ENCODE assay signal across 12 cellular contexts in genomic region chrX:31546130-31546529, GRCh38.
DNase-seq lines count a peak whose midpoint lies in the region; ATAC-seq and TF ChIP-seq lines count a peak whose summit lies in the region.
"Had no signal": no experiment of that assay in that cellular context is flagged by ENCODE, and none has a peak within 500 bp of the region (broad histone marks: within the 10 kb centered on the region; RNA-seq: fewer than 3 reads in every experiment).

No MANE protein-coding gene starts in this region.

- no peaks in the 10 kb centered on the region for H3K4me1 ChIP-seq in lower lobe of right lung
- H3K4me1 ChIP-seq: right lobe of liver had no signal

- peak; percentile 12 for DNase-seq in BJ (ENCODE audit: low read depth)
- DNase-seq in MV-4-11 (lab: John Stamatoyannopoulos, UW): peak; percentile 70
- peak; percentile 25 for DNase-seq in dedifferentiated amniotic fluid mesenchymal stem cell (ENCODE audit: extremely low spot score)
- peak; percentile 62 for DNase-seq in non-pigmented ciliary epithelial cell (ENCODE audit: low read depth)
- no peak for DNase-seq in DMS 273 (lab: John Stamatoyannopoulos, UW; ENCODE audit: unreplicated experiment)
- no peak for DNase-seq in NCI-H526 (lab: John Stamatoyannopoulos, UW)
- DNase-seq in lower lobe of right lung: no peak
- DNase-seq: activated CD4-positive, CD25-positive, alpha-beta regulatory T cell treated with anti-CD3 and anti-CD28 coated beads, Interleukin-2, amount 50 U/mL, for 72 hours; NCI-H1694 treated with DMSO at 0.1 percent for 48 hours; right lobe of liver had no signal

- no peak for TF ChIP-seq CTCF in BJ (IDR thresholded peaks at IDR 0.05; ENCODE audit: insufficient read depth, low read depth, low read length)
- TF ChIP-seq CTCF in lower lobe of right lung (IDR thresholded peaks at IDR 0.05): no peak

- ATAC-seq in GM21528 (IDR thresholded peaks at IDR 0.05; ENCODE audit: low FRiP score, unreplicated experiment) (no peak), lower lobe of right lung (no peak)
- ATAC-seq: right lobe of liver had no signal

- intact Hi-C loops in lower lobe of right lung (cut with DNase I): no loop called here

- H3K27me3 ChIP-seq in BJ (ENCODE audit: control insufficient read depth, insufficient read depth, low read length): no peaks in the 10 kb centered on the region
- no peaks in the 10 kb centered on the region for H3K27me3 ChIP-seq in lower lobe of right lung (ENCODE audit: low read depth)
- H3K27me3 ChIP-seq: right lobe of liver had no signal

- CTCF ChIA-PET in BJ (lab: Yijun Ruan, JAX): no interaction called here

- H3K36me3 ChIP-seq in BJ (ENCODE audit: control insufficient read depth, insufficient read depth, low read length) (no peaks in the 10 kb centered on the region), lower lobe of right lung (no peaks in the 10 kb centered on the region)
- H3K36me3 ChIP-seq: right lobe of liver had no signal

- POLR2A ChIA-PET in BJ (lab: Charles Lee): no interaction called here

- no peak overlapping the region for H3K27ac ChIP-seq in lower lobe of right lung
- H3K27ac ChIP-seq: right lobe of liver had no signal

- H3K9me3 ChIP-seq in lower lobe of right lung: no peaks in the 10 kb centered on the region
- H3K9me3 ChIP-seq: right lobe of liver had no signal

- H3K4me3 ChIP-seq in BJ (ENCODE audit: low read depth, low read length) (no peak overlapping the region), lower lobe of right lung (no peak overlapping the region)
- H3K4me3 ChIP-seq: lung, right lobe of liver had no signal

Comparison
In these comparisons a context has a peak if more than half of its experiments do, and no peak if none do; other contexts are left out.
1. DNase-seq: peak in BJ (single experiment), MV-4-11 (single experiment), dedifferentiated amniotic fluid mesenchymal stem cell (single experiment) and non-pigmented ciliary epithelial cell (single experiment); none in DMS 273 (single experiment), NCI-H526 (0 of 2) and lower lobe of right lung (single experiment).